12 cellular contexts compared by ENCODE assay signal in the genomic region with DNA sequence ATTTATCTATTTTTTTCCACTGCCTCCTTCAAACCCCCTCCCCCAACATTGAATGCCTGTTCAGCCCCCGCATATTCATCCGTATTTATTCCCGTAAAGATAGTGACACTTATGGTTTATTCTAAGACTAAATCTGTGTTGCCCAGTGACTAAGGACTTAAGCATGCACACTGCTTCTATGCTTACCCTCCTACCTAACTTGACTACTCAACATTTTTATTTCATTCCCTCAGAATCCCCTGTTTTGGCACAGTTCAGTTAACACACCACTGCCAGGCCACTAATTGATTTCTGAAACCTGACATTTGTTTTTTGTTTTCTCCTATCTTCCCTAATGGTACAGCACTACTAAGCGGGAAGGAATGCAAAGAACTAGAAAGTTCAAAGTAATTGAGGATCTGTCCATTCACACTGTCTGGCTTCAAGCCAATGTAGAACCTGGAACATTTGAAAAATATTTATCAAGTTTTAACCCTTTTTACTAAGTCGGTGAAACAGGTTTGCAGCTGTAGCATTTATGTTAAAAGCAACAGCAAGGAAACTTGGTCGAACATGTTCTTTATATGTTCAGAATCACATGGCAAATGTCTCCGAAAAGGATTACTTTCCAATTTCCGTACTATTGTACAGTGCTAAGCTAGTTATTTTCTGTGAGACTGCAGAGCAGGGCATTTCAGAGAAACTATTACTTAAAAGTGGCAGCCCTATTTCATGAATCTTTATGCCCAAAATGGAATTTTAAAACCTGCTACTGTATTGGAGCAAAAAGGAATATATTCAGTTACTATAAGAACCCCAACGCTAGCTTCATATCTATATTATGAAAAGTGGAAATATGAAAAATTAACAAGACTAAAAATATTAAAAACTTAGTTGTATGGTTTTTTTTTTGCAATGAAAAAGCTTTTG. TPM values are rescaled to one million over a fixed set of nuclear protein-coding genes. Genes with fewer than 3 reads are reported as not detected.
DNase-seq lines count a peak whose midpoint lies in the region; ATAC-seq lines count a peak whose summit lies in the region.
"Had no signal": no experiment of that assay in that cellular context is flagged by ENCODE, and none has a peak within 500 bp of the region (broad histone marks: within the 10 kb centered on the region; RNA-seq: fewer than 3 reads in every experiment).

No MANE protein-coding gene starts in this region.

- H3K27me3 ChIP-seq in adipocyte (replicated peaks; ENCODE audit: control insufficient read depth, insufficient read depth, low read length) = no peaks in the 10 kb centered on the region

- intact Hi-C loops in posterior vena cava (cut with DNase I) = no loop called here

- no peaks in the 10 kb centered on the region for H3K36me3 ChIP-seq in adipocyte (ENCODE audit: control insufficient read depth, insufficient read depth, low read length, severe bottlenecking)

- no peaks in the 10 kb centered on the region for H3K9me3 ChIP-seq in adipocyte (ENCODE audit: control insufficient read depth, low read length)

- peaks cover 13% of the 10 kb centered on the region for H3K4me1 ChIP-seq in adipocyte (ENCODE audit: control insufficient read depth, insufficient read depth, low read length)

- no peak overlapping the region for H3K4me3 ChIP-seq in adipocyte (ENCODE audit: low read length)

- H3K9ac ChIP-seq in adipocyte (ENCODE audit: low read length) = no peak overlapping the region

- DNase-seq in NCI-H82 (lab: John Stamatoyannopoulos, UW) (peak; percentile 47), NCI-H82 treated with DMSO at 0.1 percent for 48 hours (lab: John Stamatoyannopoulos, UW; ENCODE audit: unreplicated experiment) (no peak), adipocyte (ENCODE audit: low read depth) (peak; percentile 66), islet precursor cell (peak; percentile 80), posterior vena cava (ENCODE audit: low spot score) (no peak), iPS-NIHi7 (ENCODE audit: extremely low spot score) (no peak)
- no peak for DNase-seq in activated naive CD4-positive, alpha-beta T cell treated with Interleukin-2 at 50 U/mL for 16 hours
- DNase-seq: activated CD4-positive, CD25-positive, alpha-beta regulatory T cell; activated naive CD4-positive, alpha-beta T cell; midbrain; stimulated activated CD4-positive, alpha-beta T cell treated with anti-CD3 and anti-CD28 coated beads, Interleukin-1b, Interleukin-23, amount 100 ng/mL, for 48 hours had no signal

- ATAC-seq in GM21447 (IDR thresholded peaks at IDR 0.05; ENCODE audit: unreplicated experiment) = no peak

RNA-seq across cellular contexts. Expression of a gene that starts 2.5 kb away (rescaled TPM):
- 1 to 10 TPM; 3.6 to 6.0 TPM for total RNA-seq in posterior vena cava

Comparison
In these comparisons a context has a peak if more than half of its experiments do, and no peak if none do; other contexts are left out.
1. DNase-seq: peak in NCI-H82 (single experiment), adipocyte (single experiment) and islet precursor cell (single experiment); none in NCI-H82 treated with DMSO at 0.1 percent for 48 hours (single experiment), activated naive CD4-positive, alpha-beta T cell treated with Interleukin-2 at 50 U/mL for 16 hours (single experiment), posterior vena cava (single experiment) and iPS-NIHi7 (single experiment).